In genomic region chr9:117377046-117377445, GRCh38 we compare ENCODE assay signal across 26 cellular contexts. TPM values are rescaled to one million over a fixed set of nuclear protein-coding genes. Genes with fewer than 3 reads are reported as not detected.
DNase-seq lines count a peak whose midpoint lies in the region; ATAC-seq and TF ChIP-seq lines count a peak whose summit lies in the region.
"Had no signal": no experiment of that assay in that cellular context is flagged by ENCODE, and none has a peak within 500 bp of the region (broad histone marks: within the 10 kb centered on the region; RNA-seq: fewer than 3 reads in every experiment).

No MANE protein-coding gene starts in this region.

- 70% methylated on average over 5 of the region's 5 CpGs for whole genome bisulfite sequencing in prostate gland
- 61 to 70% methylated on average over 5 of the region's 5 CpGs for WGBS in heart right ventricle, 2 donors

- ATAC-seq in GM19455 (IDR thresholded peaks at IDR 0.05; ENCODE audit: unreplicated experiment) (no peak), heart right ventricle (no peak)
- ATAC-seq: activated CD8-positive, alpha-beta T cell treated with anti-CD3 and anti-CD28 coated beads, Interleukin-2, amount 10 ng/mL, durations not matched to agents 7 days and 5 days; gastrocnemius medialis; HCT116; natural killer cell; right cardiac atrium; stimulated activated effector memory CD8-positive, alpha-beta T cell treated with anti-CD3 and anti-CD28 coated beads, Interleukin-12 subunit alpha, Interleukin-12 subunit beta, amount 100 ng/mL, for 72 hours had no signal

- H3K9me3 ChIP-seq in BE2C (no peaks in the 10 kb centered on the region), HUES48 (ENCODE audit: control insufficient read depth, insufficient read depth, low read length) (no peaks in the 10 kb centered on the region), WERI-Rb-1 (ENCODE audit: severe bottlenecking) (no peaks in the 10 kb centered on the region), prostate gland (no peaks in the 10 kb centered on the region), heart right ventricle (peaks cover 0 to 3% (median 0%) of the 10 kb centered on the region in 11 donors)
- H3K9me3 ChIP-seq: BLaER1, gastrocnemius medialis, ovary, upper lobe of left lung had no signal

- TF ChIP-seq POLR2A in prostate gland (IDR thresholded peaks at IDR 0.05), result no peak

- H3K4me1 ChIP-seq in BE2C, result peaks cover 50% of the 10 kb centered on the region
- peaks cover 23% of the 10 kb centered on the region for H3K4me1 ChIP-seq in HUES48 (ENCODE audit: control insufficient read depth, insufficient read depth, low read length)
- H3K4me1 ChIP-seq in prostate gland (replicated peaks), result peaks cover 18% of the 10 kb centered on the region
- H3K4me1 ChIP-seq in heart right ventricle, result no peaks in the 10 kb centered on the region
- H3K4me1 ChIP-seq: BLaER1, gastrocnemius medialis, upper lobe of left lung had no signal

- intact Hi-C loops in prostate gland (cut with DNase I), result no loop called here
- intact Hi-C loops in heart right ventricle (cut with DNase I), result no loop called here

- TF ChIP-seq CTCF in BE2C (IDR thresholded peaks at IDR 0.05; ENCODE audit: low read depth, low read length) (no peak), WERI-Rb-1 (IDR thresholded peaks at IDR 0.05; ENCODE audit: low read depth, low read length) (no peak), prostate gland (IDR thresholded peaks at IDR 0.05) (no peak), heart right ventricle (IDR thresholded peaks at IDR 0.05) (no peak)

- no peak overlapping the region for H3K4me3 ChIP-seq in BE2C (ENCODE audit: low read depth, low read length)
- no peak overlapping the region for H3K4me3 ChIP-seq in HUES48 (ENCODE audit: low read depth, low read length)
- H3K4me3 ChIP-seq in WERI-Rb-1 (ENCODE audit: low read depth, low read length), result peak overlapping the region; percentile 20
- no peak overlapping the region for H3K4me3 ChIP-seq in prostate gland
- no peak overlapping the region for H3K4me3 ChIP-seq in heart right ventricle
- H3K4me3 ChIP-seq: BLaER1, gastrocnemius medialis, ovary, SK-N-MC, upper lobe of left lung had no signal

- H3K27me3 ChIP-seq in BE2C (peaks cover 3% of the 10 kb centered on the region; the same call in 1 of the 2 replicates), HUES48 (ENCODE audit: control insufficient read depth, insufficient read depth, low read length) (no peaks in the 10 kb centered on the region), WERI-Rb-1 (ENCODE audit: insufficient read depth, low read depth, severe bottlenecking) (no peaks in the 10 kb centered on the region), prostate gland (replicated peaks; ENCODE audit: insufficient read depth) (no peaks in the 10 kb centered on the region), heart right ventricle (peaks cover 0 to 6% (median 0%) of the 10 kb centered on the region in 7 donors)
- H3K27me3 ChIP-seq: BLaER1, gastrocnemius medialis, ovary, upper lobe of left lung had no signal

- DNase-seq in BE2C (peak; percentile 80), WERI-Rb-1 (peak; percentile 92), islet precursor cell (peak; percentile 90), prostate gland (ENCODE audit: low spot score) (no peak), NCI-H2227 treated with DMSO at 0.1 percent for 48 hours (lab: John Stamatoyannopoulos, UW) (no peak), heart right ventricle (no peak)
- DNase-seq: ACHN; activated CD8-positive, alpha-beta T cell treated with anti-CD3 and anti-CD28 coated beads, Interleukin-2, amount 10 ng/mL, durations not matched to agents 7 days and 5 days; activated effector memory CD4-positive, alpha-beta T cell treated with Interleukin-2 at 50 U/mL for 16 hours; central memory CD4-positive, alpha-beta T cell; DMS53; gastrocnemius medialis; natural killer cell; NCI-H1436; OCI-M1; ovary; stimulated activated CD4-positive, alpha-beta T cell treated with anti-CD3 and anti-CD28 coated beads, Interleukin-4, amount 100 ng/mL, for 1 hour; T-helper 2 cell; upper lobe of left lung had no signal

- peaks cover 46% of the 10 kb centered on the region for H3K36me3 ChIP-seq in BE2C
- no peaks in the 10 kb centered on the region for H3K36me3 ChIP-seq in HUES48 (ENCODE audit: control insufficient read depth, insufficient read depth, low read length)
- peaks cover 22% of the 10 kb centered on the region for H3K36me3 ChIP-seq in WERI-Rb-1
- H3K36me3 ChIP-seq in prostate gland, result no peaks in the 10 kb centered on the region
- no peaks in the 10 kb centered on the region for H3K36me3 ChIP-seq in heart right ventricle
- H3K36me3 ChIP-seq: BLaER1, gastrocnemius medialis, ovary, upper lobe of left lung had no signal

- H3K9ac ChIP-seq in HUES48 (ENCODE audit: low read depth, low read length), result no peak overlapping the region
- H3K9ac ChIP-seq: BLaER1 had no signal

- H3K27ac ChIP-seq in HUES48 (ENCODE audit: low read depth, low read length) (peak overlapping the region; percentile 26), WERI-Rb-1 (peak overlapping the region; percentile 90), prostate gland (no peak overlapping the region), heart right ventricle (no peak overlapping the region)
- H3K27ac ChIP-seq: BLaER1, gastrocnemius medialis, ovary, SK-N-MC, upper lobe of left lung had no signal

RNA-seq across cellular contexts. Expression of gene ASTN2, which starts 37.8 kb away (rescaled TPM):
- polyA plus RNA-seq in BE2C (2012; ENCODE audit: insufficient read depth, insufficient read length, low read depth), result 53.7 TPM
- total RNA-seq in prostate gland (100 to 1,000 TPM; 113 to 153 TPM), heart right ventricle (10 to 100 TPM in 2 of 10 donors, 1 to 10 TPM in 8; 3.1 to 11.1 (median 4.7) TPM)
- polyA plus RNA-seq in heart right ventricle, result 1 to 10 TPM; 1.9 to 3.5 TPM

Comparison
In these comparisons a context has a peak if more than half of its experiments do, and no peak if none do; other contexts are left out.
1. DNase-seq: peak in BE2C (single experiment), WERI-Rb-1 (single experiment) and islet precursor cell (single experiment); none in prostate gland (single experiment), NCI-H2227 treated with DMSO at 0.1 percent for 48 hours (single experiment) and heart right ventricle (0 of 2).
2. H3K27ac ChIP-seq: peak in HUES48 (single experiment) and WERI-Rb-1 (single experiment); none in prostate gland (0 of 2) and heart right ventricle (0 of 10).
3. RNA of gene ASTN2, which starts 37.8 kb away (total RNA-seq): 113 to 153 TPM in prostate gland; 3.1 to 11.1 TPM in heart right ventricle; every median in the first group is over 4 times any median in the second.